In the genomic region with DNA sequence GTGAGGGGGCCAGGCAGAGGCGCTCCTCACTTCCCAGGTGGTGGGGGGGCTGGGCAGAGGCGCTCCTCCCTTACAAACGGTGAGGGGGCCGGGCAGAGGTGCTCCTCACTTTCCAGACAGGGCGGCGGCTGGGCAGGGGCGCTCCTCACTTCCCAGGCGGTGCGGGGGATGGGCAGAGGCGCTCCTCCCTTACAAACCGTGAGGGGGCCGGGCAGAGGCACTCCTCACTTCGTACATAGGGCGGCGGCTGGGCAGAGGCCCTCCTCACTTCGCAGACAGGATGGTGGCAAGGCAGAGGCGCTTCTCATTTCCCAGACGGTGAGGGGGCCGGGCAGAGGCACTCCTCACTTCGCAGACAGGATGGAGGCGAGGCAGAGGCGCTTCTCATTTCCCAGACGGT, we compare ENCODE assay signal across 1 cellular context. TPM values are rescaled to one million over a fixed set of nuclear protein-coding genes. Genes with fewer than 3 reads are reported as not detected.
"Had no signal": no experiment of that assay in that cellular context is flagged by ENCODE, and none has a peak within 500 bp of the region (broad histone marks: within the 10 kb centered on the region; RNA-seq: fewer than 3 reads in every experiment).

No MANE protein-coding gene starts in this region.

RNA-seq across cellular contexts. Expression of gene SLAIN1, which starts 37.5 kb away (rescaled TPM):
- total RNA-seq: mammary epithelial cell had no signal
